In the genomic region with DNA sequence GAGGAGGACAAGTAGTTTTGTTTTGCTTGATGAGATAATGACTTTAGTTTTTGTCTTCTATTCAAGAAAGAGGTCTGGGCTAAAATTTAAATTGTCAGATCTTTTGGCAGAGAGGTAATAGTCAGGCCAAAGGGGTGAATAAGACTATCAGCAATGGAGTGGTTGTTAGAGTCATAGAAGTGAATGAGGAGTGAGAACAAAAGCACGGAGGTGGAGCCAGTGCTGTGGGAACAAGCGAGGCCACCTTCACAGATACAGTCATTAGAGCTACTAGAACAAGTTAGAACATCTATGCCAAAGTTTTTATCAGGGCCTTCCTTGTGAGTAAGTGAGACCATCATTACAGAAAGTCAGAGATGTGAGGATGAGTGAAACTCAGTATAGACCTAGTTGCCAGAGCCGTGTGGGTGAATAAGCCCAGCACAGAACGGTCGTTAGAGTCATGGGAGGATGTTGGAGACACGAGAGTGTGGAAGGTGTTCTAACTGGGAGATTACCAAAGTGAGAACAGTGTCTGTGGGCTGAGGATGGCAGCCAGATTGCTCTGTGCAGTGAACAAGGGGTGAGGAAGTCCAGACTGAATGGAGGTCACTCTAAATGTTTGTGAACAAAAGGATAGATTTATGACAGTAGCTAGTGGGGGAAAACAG, we compare ENCODE assay signal across 13 cellular contexts.
A peak's percentile ranks its signal among the peaks of the same experiment; 100 is the strongest.
DNase-seq lines count a peak whose midpoint lies in the region; ATAC-seq and TF ChIP-seq lines count a peak whose summit lies in the region.
"Had no signal": no experiment of that assay in that cellular context is flagged by ENCODE, and none has a peak within 500 bp of the region (broad histone marks: within the 10 kb centered on the region; RNA-seq: fewer than 3 reads in every experiment).

No MANE protein-coding gene starts in this region.

- H3K9me3 Mint-ChIP-seq in H9 (peaks cover 5 to 8% of the 10 kb centered on the region in 2 experiments), nephron progenitor cell (peaks cover 19% of the 10 kb centered on the region)

- H3K4me1 Mint-ChIP-seq in H9: 0 out of 4 replicates have a peak, but pooled peaks cover 0 to 2% of the 10 kb centered on the region in 2 experiments
- H3K4me1 Mint-ChIP-seq in nephron progenitor cell: peaks cover 8% of the 10 kb centered on the region
- H3K4me1 Mint-ChIP-seq: CD14-positive monocyte; CD8-positive, alpha-beta memory T cell had no signal

- H3T11ph ChIP-seq in H9 (ENCODE audit: low read length): no peak overlapping the region

- H3K36me3 Mint-ChIP-seq in H9 (ENCODE audit: insufficient read depth in 1 of 3, low read depth in 3 of 3) (peaks cover 4 to 10% (median 7%) of the 10 kb centered on the region in 3 experiments; a peak in 5 of 7 replicates), nephron progenitor cell (ENCODE audit: low read depth) (peaks cover 10% of the 10 kb centered on the region)
- H3K36me3 Mint-ChIP-seq: CD14-positive monocyte had no signal

- POLR2A ChIA-PET in Panc1 (lab: Charles Lee): no interaction called here

- no peaks in the 10 kb centered on the region for H4K20me1 ChIP-seq in H9 (ENCODE audit: control insufficient read depth, insufficient read depth, insufficient read length)
- H4K20me1 ChIP-seq in mammary epithelial cell (ENCODE audit: insufficient read depth, low read length): no peaks in the 10 kb centered on the region

- H4K8ac ChIP-seq in H9 (replicated peaks; ENCODE audit: insufficient read length, low read depth, low read length): no peak overlapping the region

- H3K27ac ChIP-seq in H9 (ENCODE audit: insufficient read length, low read depth, low read length): no peak overlapping the region
- H3K27ac ChIP-seq in Panc1 (ENCODE audit: low read length): no peak overlapping the region
- no peak overlapping the region for H3K27ac ChIP-seq in mammary epithelial cell (ENCODE audit: insufficient read depth, low read depth, low read length)
- H3K27ac ChIP-seq: GM23248 had no signal

- no peak overlapping the region for H3K14ac ChIP-seq in H9 (ENCODE audit: insufficient read depth, low read length)

- DNase-seq in H9 (no peak), Panc1 (ENCODE audit: low read depth, low spot score) (no peak), mammary epithelial cell (peak; percentile 18), nephron progenitor cell (no peak), AG08396 (ENCODE audit: low spot score) (no peak)
- DNase-seq: Caco-2; CD8-positive, alpha-beta memory T cell; GF-D8; GM23248 had no signal

- intact Hi-C loops in Panc1 (cut with micrococcal nuclease; ENCODE audit: unreplicated experiment): no loop called here
- intact Hi-C loops in mammary epithelial cell (cut with micrococcal nuclease): no loop called here

- no peaks in the 10 kb centered on the region for H3K79me1 ChIP-seq in H9 (ENCODE audit: insufficient read depth, low read depth, low read length, poor library complexity, severe bottlenecking)

- CTCF ChIA-PET in Panc1 (lab: Charles Lee): interaction anchor here (0.6 kb wide), 1 partner anchor 913 kb away, joined by 3 read pairs; no protein-coding TSS in a partner anchor
- CTCF ChIA-PET in mammary epithelial cell (lab: Charles Lee; ENCODE audit: low non-redundant PET): no interaction called here

- in situ Hi-C loops in Panc1 (cut with HindIII; ENCODE audit: low pct_unique_long_range_greater_than_20kb, low sequenced_read_pairs): no loop called here
- in situ Hi-C loops in mammary epithelial cell (cut with MboI; ENCODE audit: low sequenced_read_pairs in 2 of 2): no loop called here

- no peak overlapping the region for H3K18ac ChIP-seq in H9 (ENCODE audit: insufficient read length, low read depth, low read length)

- H2AK5ac ChIP-seq in H9 (ENCODE audit: insufficient read length, low read length): no peak overlapping the region

- H3K4me3 ChIP-seq in Panc1 (ENCODE audit: low read depth in 2 of 2, low read length in 2 of 2) (no peak overlapping the region), mammary epithelial cell (replicated peaks in 1 of 3; ENCODE audit: insufficient read depth in 1 of 3, low read depth in 2 of 3, low read length in 3 of 3) (no peak overlapping the region)
- H3K4me3 ChIP-seq: GM23248 had no signal

- H3K9ac ChIP-seq in H9 (ENCODE audit: extremely low read depth, insufficient read length, low read length) (no peak overlapping the region), mammary epithelial cell (ENCODE audit: insufficient read depth, low read length) (no peak overlapping the region)
- H3K9ac ChIP-seq: GM23248 had no signal

- H2BK12ac ChIP-seq in H9 (ENCODE audit: insufficient read length, low read depth, low read length): no peak overlapping the region

- no peak overlapping the region for H3K4me3 Mint-ChIP-seq in H9
- H3K4me3 Mint-ChIP-seq in nephron progenitor cell: no peak overlapping the region
- H3K4me3 Mint-ChIP-seq: CD14-positive monocyte; CD8-positive, alpha-beta memory T cell had no signal

- H3K36me3 ChIP-seq in Panc1 (ENCODE audit: control insufficient read depth, insufficient read depth, low read length) (no peaks in the 10 kb centered on the region), mammary epithelial cell (ENCODE audit: insufficient read depth, low read length) (no peaks in the 10 kb centered on the region)

- H3K4me2 ChIP-seq in H9 (ENCODE audit: insufficient read depth, insufficient read length, low read length) (no peak overlapping the region), mammary epithelial cell (ENCODE audit: insufficient read depth, low read depth, low read length) (no peak overlapping the region)

- H3K79me2 ChIP-seq in H9 (ENCODE audit: insufficient read depth, low read length) (no peaks in the 10 kb centered on the region), mammary epithelial cell (ENCODE audit: insufficient read depth, low read length) (no peaks in the 10 kb centered on the region)

- TSS peak; percentile 63 for BruUV-seq in Panc1 (replicated peaks; lab: Mats Ljungman, UMichigan)
- BruUV-seq in mammary epithelial cell (replicated peaks; lab: Mats Ljungman, UMichigan): no TSS peak

- H3K9me3 ChIP-seq in H9 (ENCODE audit: control insufficient read depth, low read depth, low read length) (no peaks in the 10 kb centered on the region), Panc1 (ENCODE audit: control insufficient read depth, insufficient read depth, low read depth, low read length) (no peaks in the 10 kb centered on the region), mammary epithelial cell (replicated peaks; ENCODE audit: insufficient read depth, low read length) (no peaks in the 10 kb centered on the region)
- H3K9me3 ChIP-seq: Caco-2 had no signal

- H3K27me3 ChIP-seq in H9 (ENCODE audit: insufficient read depth, low read length) (no peaks in the 10 kb centered on the region), Panc1 (ENCODE audit: control insufficient read depth, insufficient read depth, low read length) (no peaks in the 10 kb centered on the region), mammary epithelial cell (ENCODE audit: insufficient read depth, low read length) (no peaks in the 10 kb centered on the region)

- ATAC-seq in Panc1: no peak
- no peak for ATAC-seq in HG02623 (IDR thresholded peaks at IDR 0.05; ENCODE audit: unreplicated experiment)
- no peak for ATAC-seq in HG03196 (IDR thresholded peaks at IDR 0.05; ENCODE audit: unreplicated experiment)
- no peak for ATAC-seq in HG03460 (IDR thresholded peaks at IDR 0.05; ENCODE audit: unreplicated experiment)

- no peak overlapping the region for H3K4ac ChIP-seq in H9 (ENCODE audit: low read depth, low read length)

- H3K23me2 ChIP-seq in H9 (ENCODE audit: insufficient read length, low read depth, low read length, poor library complexity, severe bottlenecking): no peaks in the 10 kb centered on the region

- H3K56ac ChIP-seq in H9 (ENCODE audit: insufficient read length, low read depth, low read length): no peak overlapping the region

- H2BK5ac ChIP-seq in H9 (ENCODE audit: insufficient read length, low read length): no peak overlapping the region

- H3K23ac ChIP-seq in H9 (ENCODE audit: insufficient read length, low read depth, low read length): no peak overlapping the region

- H4K5ac ChIP-seq in H9 (ENCODE audit: insufficient read length, low read depth, low read length): no peak overlapping the region

- H4K91ac ChIP-seq in H9 (ENCODE audit: insufficient read length, low read depth, low read length): no peak overlapping the region

- H3K4me1 ChIP-seq in H9 (ENCODE audit: insufficient read depth, low read length) (no peaks in the 10 kb centered on the region), Panc1 (ENCODE audit: control insufficient read depth, insufficient read depth, low read length) (no peaks in the 10 kb centered on the region), mammary epithelial cell (ENCODE audit: insufficient read depth, low read length) (peaks cover 4% of the 10 kb centered on the region)
- H3K4me1 ChIP-seq: Caco-2 had no signal

- WGBS in H9 (ENCODE audit: extremely low coverage, insufficient read length, low lambda C conversion rate): no CpG with 5 or more reads among the region's 6 CpGs
- WGBS in mammary epithelial cell (ENCODE audit: low coverage, missing lambda C conversion rate): 93% methylated on average over 6 of the region's 6 CpGs

- no peak overlapping the region for H2BK15ac ChIP-seq in H9 (ENCODE audit: low read depth, low read length)

- no peak overlapping the region for H2BK120ac ChIP-seq in H9 (ENCODE audit: low read depth, low read length, poor library complexity, severe bottlenecking)

- H3K27ac Mint-ChIP-seq in H9: peak overlapping the region in 2 of 3 experiments; percentile 22 to 64; a peak in 4 of 7 replicates
- peak overlapping the region; percentile 46 for H3K27ac Mint-ChIP-seq in nephron progenitor cell
- H3K27ac Mint-ChIP-seq: CD14-positive monocyte had no signal

- TF ChIP-seq CTCF in H9 (conservative IDR thresholded peaks at IDR 0.05): no peak
- TF ChIP-seq CTCF in Panc1 (IDR thresholded peaks at IDR 0.05): no peak
- TF ChIP-seq CTCF in mammary epithelial cell (conservative IDR thresholded peaks at IDR 0.05 in 1 of 2, IDR thresholded peaks at IDR 0.05 in 1 of 2; ENCODE audit: extremely low read depth in 1 of 2, insufficient read depth in 1 of 2, low read depth in 1 of 2, low read length in 2 of 2): no peak
- TF ChIP-seq CTCF in nephron progenitor cell (IDR thresholded peaks at IDR 0.05): no peak

- H3K27me3 Mint-ChIP-seq in H9 (ENCODE audit: low read depth) (no peaks in the 10 kb centered on the region), nephron progenitor cell (ENCODE audit: low read depth, poor library complexity) (no peaks in the 10 kb centered on the region)
- H3K27me3 Mint-ChIP-seq: CD8-positive, alpha-beta memory T cell had no signal

- dilution Hi-C loops in mammary epithelial cell (cut with HindIII; ENCODE audit: low sequenced_read_pairs): no loop called here

- no peak overlapping the region for H2BK20ac ChIP-seq in H9 (ENCODE audit: low read depth, low read length, poor library complexity, severe bottlenecking)

- H2AFZ ChIP-seq in H9 (ENCODE audit: low read length) (no peak overlapping the region), mammary epithelial cell (ENCODE audit: low read depth, low read length) (no peak overlapping the region)
- H2AFZ ChIP-seq: GM23248 had no signal
